In the genomic region with DNA sequence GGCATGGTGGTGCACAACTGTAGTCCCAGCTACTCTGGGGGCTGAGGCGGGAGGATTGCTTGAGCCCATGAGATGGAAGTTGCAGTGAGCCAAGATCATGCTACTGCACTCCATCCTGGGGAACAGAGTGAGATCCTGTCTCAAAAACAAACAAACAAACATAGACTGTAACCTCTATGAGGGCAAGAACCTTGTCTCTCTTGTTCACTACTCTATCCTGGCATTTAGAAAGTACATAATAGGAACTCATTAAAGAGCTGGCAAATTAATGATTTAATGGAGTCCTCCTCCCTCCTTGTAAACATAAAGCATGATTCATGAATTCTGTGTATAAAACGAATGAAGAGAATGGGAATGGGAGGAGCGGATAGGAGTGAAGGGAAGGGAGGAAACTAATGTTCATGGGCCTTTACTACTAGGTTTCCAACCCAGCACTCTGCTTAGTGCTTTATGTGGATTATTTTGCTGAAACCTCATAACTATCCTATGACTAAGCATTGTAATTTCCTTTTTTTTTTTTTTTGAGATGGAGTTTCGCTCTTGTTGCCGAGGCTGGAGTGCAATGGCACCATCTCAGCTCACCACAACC, we compare ENCODE assay signal across 1 cellular context.
TF ChIP-seq lines count a peak whose summit lies in the region.

No MANE protein-coding gene starts in this region.

TF ChIP-seq in endothelial cell of umbilical vein, 7 proteins besides CTCF, POLR2A, EP300 and RAD21:
- TF ChIP-seq EZH2 (IDR thresholded peaks at IDR 0.05; ENCODE audit: borderline replicate concordance, low read depth, low read length, severe bottlenecking) (no peak), MYC (IDR thresholded peaks at IDR 0.05; ENCODE audit: low read depth, low read length) (no peak), GATA2 (IDR thresholded peaks at IDR 0.05; ENCODE audit: insufficient read depth, insufficient read length, low read depth, low read length) (no peak), FOS (IDR thresholded peaks at IDR 0.05; ENCODE audit: borderline replicate concordance, insufficient read depth, low read length) (no peak), JUN (IDR thresholded peaks at IDR 0.05; ENCODE audit: borderline replicate concordance, insufficient read depth, insufficient read length, low read depth) (no peak), POLR2AphosphoS5 (IDR thresholded peaks at IDR 0.05; ENCODE audit: insufficient read depth, low read depth, low read length) (no peak)
- TF ChIP-seq, protein P1, sequence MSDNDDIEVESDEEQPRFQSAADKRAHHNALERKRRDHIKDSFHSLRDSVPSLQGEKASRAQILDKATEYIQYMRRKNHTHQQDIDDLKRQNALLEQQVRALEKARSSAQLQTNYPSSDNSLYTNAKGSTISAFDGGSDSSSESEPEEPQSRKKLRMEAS (IDR thresholded peaks at IDR 0.05; ENCODE audit: insufficient read depth, insufficient read length), result no peak
